ENCODE assay signal across 8 cellular contexts in the genomic region with DNA sequence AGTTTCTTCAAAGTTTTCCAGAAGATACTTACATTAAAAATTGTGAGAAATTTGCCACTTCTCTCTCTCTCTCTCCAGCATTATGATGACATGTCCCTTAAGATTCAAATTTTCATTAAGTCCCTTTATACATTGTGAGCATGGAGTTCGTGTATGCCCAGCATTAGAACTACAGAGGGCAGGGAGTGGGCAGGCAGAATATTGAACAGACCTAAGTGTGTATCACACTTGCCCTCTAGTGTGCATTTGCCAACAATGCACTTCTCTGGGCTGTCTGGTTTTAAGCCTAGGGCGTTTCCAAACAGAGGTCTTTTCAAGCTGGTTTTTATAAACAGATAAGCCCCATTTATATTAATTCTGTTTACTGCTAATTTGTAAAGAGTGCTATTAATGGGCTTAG. TPM values are rescaled to one million over a fixed set of nuclear protein-coding genes. Genes with fewer than 3 reads are reported as not detected.
A peak's percentile ranks its signal among the peaks of the same experiment; 100 is the strongest.
DNase-seq lines count a peak whose midpoint lies in the region; ATAC-seq, FAIRE-seq and TF ChIP-seq lines count a peak whose summit lies in the region.

No MANE protein-coding gene starts in this region.

- H3K4me1 Mint-ChIP-seq in Calu3 (ENCODE audit: low read depth, unreplicated experiment) (no peaks in the 10 kb centered on the region), astrocyte (ENCODE audit: low read depth, unreplicated experiment) (peaks cover 2% of the 10 kb centered on the region)

- peak; percentile 41 for DNase-seq in Calu3
- peak; percentile 22 for DNase-seq in NCI-H1694 treated with DMSO at 0.1 percent for 48 hours (lab: John Stamatoyannopoulos, UW)
- peak; percentile 44 for DNase-seq in astrocyte (ENCODE audit: low read depth)
- DNase-seq in hepatocyte (ENCODE audit: low spot score), result peak; percentile 64
- DNase-seq in stimulated activated naive CD8-positive, alpha-beta T cell treated with anti-CD3 and anti-CD28 coated beads, Interleukin-15, Interleukin-2, amounts not matched to agents 100 U/mL and 50 U/mL, for 24 hours, result no peak
- no peak for DNase-seq in T-helper 9 cell

- no peak overlapping the region for H2AFZ ChIP-seq in astrocyte (ENCODE audit: low read depth, low read length)
- no peak overlapping the region for H2AFZ ChIP-seq in hepatocyte

- H3K27ac Mint-ChIP-seq in Calu3 (ENCODE audit: unreplicated experiment), result no peak overlapping the region
- no peak overlapping the region for H3K27ac Mint-ChIP-seq in astrocyte (ENCODE audit: unreplicated experiment)

- peak; percentile 94 for ATAC-seq in GM18861 (IDR thresholded peaks at IDR 0.05; ENCODE audit: unreplicated experiment)
- ATAC-seq in HG02938 (IDR thresholded peaks at IDR 0.05; ENCODE audit: unreplicated experiment), result peak; percentile 88
- ATAC-seq in stimulated activated naive CD8-positive, alpha-beta T cell treated with anti-CD3 and anti-CD28 coated beads, Interleukin-15, Interleukin-2, amounts not matched to agents 100 U/mL and 50 U/mL, for 24 hours, result peak; percentile 86

- WGBS in hepatocyte (ENCODE audit: low lambda C conversion rate, missing lambda C conversion rate), result 15% methylated on average over 2 of the region's 2 CpGs

- H3K4me3 Mint-ChIP-seq in Calu3 (ENCODE audit: low read depth, unreplicated experiment) (no peak overlapping the region), astrocyte (ENCODE audit: unreplicated experiment) (no peak overlapping the region)

- no peaks in the 10 kb centered on the region for H3K79me2 ChIP-seq in astrocyte (ENCODE audit: insufficient read depth, low read length)
- H3K79me2 ChIP-seq in hepatocyte, result no peaks in the 10 kb centered on the region

- no peaks in the 10 kb centered on the region for H3K27me3 Mint-ChIP-seq in Calu3 (ENCODE audit: unreplicated experiment)
- no peaks in the 10 kb centered on the region for H3K27me3 Mint-ChIP-seq in astrocyte (ENCODE audit: low read depth, unreplicated experiment)

- H4K20me1 ChIP-seq in astrocyte (ENCODE audit: insufficient read depth, low read length) (no peaks in the 10 kb centered on the region), hepatocyte (ENCODE audit: insufficient read depth, poor library complexity, severe bottlenecking) (no peaks in the 10 kb centered on the region)

- H3K9me3 ChIP-seq in astrocyte (ENCODE audit: insufficient read depth, low read depth, low read length) (no peaks in the 10 kb centered on the region), hepatocyte (ENCODE audit: low read depth) (no peaks in the 10 kb centered on the region)

- H3K36me3 ChIP-seq in astrocyte (ENCODE audit: insufficient read depth, low read length) (no peaks in the 10 kb centered on the region), hepatocyte (replicated peaks; ENCODE audit: insufficient read depth, low read depth) (no peaks in the 10 kb centered on the region)

- BruUV-seq in Calu3 (replicated peaks; lab: Mats Ljungman, UMichigan), result no TSS peak

- no peaks in the 10 kb centered on the region for H3K27me3 ChIP-seq in astrocyte (ENCODE audit: insufficient read depth, low read length)
- H3K27me3 ChIP-seq in hepatocyte, result no peaks in the 10 kb centered on the region

- H3K27ac ChIP-seq in astrocyte (ENCODE audit: low read depth, low read length) (no peak overlapping the region), hepatocyte (no peak overlapping the region)

- H3K36me3 Mint-ChIP-seq in Calu3 (ENCODE audit: insufficient read depth, unreplicated experiment) (no peaks in the 10 kb centered on the region), astrocyte (ENCODE audit: low read depth, unreplicated experiment) (no peaks in the 10 kb centered on the region)

- CTCF ChIA-PET in Calu3 (lab: Charles Lee), result interaction anchor here (0.9 kb wide), 1 partner anchor 495 kb away, joined by 3 read pairs; no protein-coding TSS in a partner anchor

- H3K4me3 ChIP-seq in astrocyte (ENCODE audit: insufficient read depth, low read depth, low read length) (no peak overlapping the region), hepatocyte (no peak overlapping the region)

- H3K9me3 Mint-ChIP-seq in Calu3 (ENCODE audit: low read depth, unreplicated experiment) (no peaks in the 10 kb centered on the region), astrocyte (ENCODE audit: unreplicated experiment) (no peaks in the 10 kb centered on the region)

- no peaks in the 10 kb centered on the region for H3K9me2 ChIP-seq in hepatocyte (replicated peaks; ENCODE audit: insufficient read depth)

- intact Hi-C loops in Calu3 (cut with micrococcal nuclease; ENCODE audit: unreplicated experiment), result no loop called here

- TF ChIP-seq CTCF in Calu3 (IDR thresholded peaks at IDR 0.05; ENCODE audit: unreplicated experiment) (peak; percentile 31), astrocyte (IDR thresholded peaks at IDR 0.05; ENCODE audit: insufficient read depth, low read depth, low read length) (peak; percentile 87), hepatocyte (IDR thresholded peaks at IDR 0.05; ENCODE audit: poor library complexity) (peak; percentile 68)

- H3K4me2 ChIP-seq in astrocyte (ENCODE audit: low read length), result no peak overlapping the region
- H3K4me2 ChIP-seq in hepatocyte, result no peak overlapping the region

- FAIRE-seq in astrocyte (lab: Jason Lieb, UNC), result peak; percentile 75

- no peak overlapping the region for H3K9ac ChIP-seq in astrocyte (ENCODE audit: low read length)

- H3K4me1 ChIP-seq in astrocyte (ENCODE audit: insufficient read depth, low read length) (no peaks in the 10 kb centered on the region), hepatocyte (ENCODE audit: insufficient read depth) (no peaks in the 10 kb centered on the region)

RNA-seq across cellular contexts. Expression of a gene that starts 28.3 kb away (rescaled TPM):
- total RNA-seq in Calu3 (2022), result 44.3 and 55.8 TPM in 2 replicates
- total RNA-seq in astrocyte, result 11.0 and 12.5 TPM in 2 replicates
- total RNA-seq in hepatocyte, result 6.9 and 11.8 TPM in 2 replicates
- polyA plus RNA-seq in hepatocyte, result 17.0 and 19.2 TPM in 2 replicates

Comparison
In these comparisons a context has a peak if more than half of its experiments do, and no peak if none do; other contexts are left out.
1. DNase-seq: peak in Calu3 (single experiment), NCI-H1694 treated with DMSO at 0.1 percent for 48 hours (single experiment), astrocyte (single experiment) and hepatocyte (single experiment); none in stimulated activated naive CD8-positive, alpha-beta T cell treated with anti-CD3 and anti-CD28 coated beads, Interleukin-15, Interleukin-2, amounts not matched to agents 100 U/mL and 50 U/mL, for 24 hours (single experiment) and T-helper 9 cell (single experiment).
2. CTCF ChIP-seq: peak in every context shown above with its lines; median percentile 87 in astrocyte; 68 in hepatocyte; 31 in Calu3.
3. Peak in every context shown above with its lines, with median percentiles within 50 percentile points of each other: ATAC-seq.